In the genomic region with DNA sequence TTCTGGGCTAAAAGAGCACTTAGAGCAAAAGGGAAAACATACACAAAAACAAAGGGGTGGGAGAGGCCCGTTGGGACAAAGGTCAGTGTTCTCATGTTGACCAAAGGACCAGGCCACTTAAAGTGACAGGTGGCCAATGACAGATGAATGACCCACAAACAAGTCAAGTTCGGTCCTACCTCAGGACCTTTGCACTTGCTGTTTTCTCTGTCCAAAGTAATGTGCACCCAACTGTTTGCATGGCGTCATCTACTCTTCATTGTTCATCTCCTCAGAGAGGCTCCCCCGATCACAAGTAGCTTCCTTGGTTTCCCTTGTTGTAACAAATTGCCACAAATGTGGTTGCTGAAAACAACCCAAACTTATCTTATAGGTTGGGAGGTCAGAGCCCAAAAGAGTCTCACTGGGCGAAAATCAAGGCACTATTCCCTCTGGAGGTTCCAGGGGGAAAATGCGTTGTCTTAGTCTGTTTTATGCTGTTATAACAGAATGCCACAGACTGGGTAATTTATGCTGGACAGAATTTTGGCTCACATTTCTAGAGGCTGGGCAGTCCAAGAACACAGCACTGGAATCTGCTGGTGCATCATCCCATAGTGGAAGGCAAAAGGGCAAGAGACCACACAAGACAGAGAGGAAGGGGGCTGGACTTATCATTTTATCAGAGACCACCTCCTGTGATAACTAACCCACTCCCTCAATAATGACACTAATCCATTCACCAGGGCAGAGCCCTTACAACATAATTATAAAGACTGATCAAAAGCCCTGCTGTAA, we compare ENCODE assay signal across 7 cellular contexts.
"Had no signal": no experiment of that assay in that cellular context is flagged by ENCODE, and none has a peak within 500 bp of the region (broad histone marks: within the 10 kb centered on the region; RNA-seq: fewer than 3 reads in every experiment).

No MANE protein-coding gene starts in this region.

- H3K27ac ChIP-seq: testis had no signal

- ATAC-seq: gastrocnemius medialis, heart left ventricle, sciatic nerve had no signal

- DNase-seq: activated naive CD4-positive, alpha-beta T cell; aorta; endodermal cell; heart left ventricle; testis had no signal
